Comparison of ENCODE assay signal across 8 cellular contexts in genomic region chr7:83161851-83162401, GRCh38. TPM values are rescaled to one million over a fixed set of nuclear protein-coding genes. Genes with fewer than 3 reads are reported as not detected.
DNase-seq lines count a peak whose midpoint lies in the region; ATAC-seq and TF ChIP-seq lines count a peak whose summit lies in the region.

No MANE protein-coding gene starts in this region.

- no peaks in the 10 kb centered on the region for H3K4me1 Mint-ChIP-seq in activated T-cell treated with anti-CD3 and anti-CD28 coated beads, Interleukin-2, amount 50 U/mL, for 4 hours (ENCODE audit: low read depth)

- H3K27me3 ChIP-seq in NT2/D1 (ENCODE audit: insufficient read depth, insufficient read length) (peaks cover 7% of the 10 kb centered on the region), esophagus (ENCODE audit: control insufficient read depth in 1 of 2, insufficient read depth in 2 of 2, low read length in 2 of 2) (no peaks in the 10 kb centered on the region), prostate gland (replicated peaks; ENCODE audit: insufficient read depth) (no peaks in the 10 kb centered on the region)

- H3K27me3 Mint-ChIP-seq in activated T-cell treated with anti-CD3 and anti-CD28 coated beads, Interleukin-2, amount 50 U/mL, for 4 hours (ENCODE audit: low read depth), result peaks cover 11% of the 10 kb centered on the region

- TF ChIP-seq CTCF in prostate gland (IDR thresholded peaks at IDR 0.05), result no peak

- no peak for DNase-seq in activated T-cell treated with anti-CD3 and anti-CD28 coated beads, Interleukin-2, amount 50 U/mL, for 4 hours
- no peak for DNase-seq in activated T-cell treated with anti-CD3 and anti-CD28 coated beads for 4 hours
- no peak for DNase-seq in NT2/D1 (ENCODE audit: low read depth, low spot score)
- DNase-seq in prostate gland (ENCODE audit: low spot score), result no peak
- DNase-seq in AML-193 (lab: John Stamatoyannopoulos, UW), result no peak
- DNase-seq in activated CD4-positive, alpha-beta T cell treated with anti-CD3 and anti-CD28 coated beads, Interleukin-2, amount 50 U/mL, for 1 hour, result no peak
- DNase-seq in GM19238 (ENCODE audit: insufficient read length, low spot score), result no peak

- peak overlapping the region; percentile 78 to 80 for H3K27ac ChIP-seq in esophagus (ENCODE audit: low read depth in 2 of 2, low read length in 1 of 2)
- peak overlapping the region; percentile 87 to 92 for H3K27ac ChIP-seq in prostate gland

- no peak for TF ChIP-seq POLR2A in prostate gland (IDR thresholded peaks at IDR 0.05)

- peak overlapping the region; percentile 7 for H3K4me3 Mint-ChIP-seq in activated T-cell treated with anti-CD3 and anti-CD28 coated beads, Interleukin-2, amount 50 U/mL, for 4 hours

- H3K9me3 ChIP-seq in NT2/D1 (ENCODE audit: insufficient read depth, low read length) (no peaks in the 10 kb centered on the region), esophagus (ENCODE audit: control insufficient read depth in 2 of 2, insufficient read depth in 1 of 2, low read depth in 1 of 2, low read length in 1 of 2) (no peaks in the 10 kb centered on the region), prostate gland (no peaks in the 10 kb centered on the region)

- H3K9ac ChIP-seq in NT2/D1 (ENCODE audit: insufficient read length, low read depth), result peak overlapping the region; percentile 72

- H3K36me3 ChIP-seq in NT2/D1 (ENCODE audit: insufficient read depth, insufficient read length, low read length), result no peaks in the 10 kb centered on the region
- no peaks in the 10 kb centered on the region for H3K36me3 ChIP-seq in esophagus (ENCODE audit: control insufficient read depth in 2 of 2, insufficient read depth in 2 of 2, low read length in 1 of 2)
- H3K36me3 ChIP-seq in prostate gland, result no peaks in the 10 kb centered on the region

- WGBS in esophagus, 2 donors, result 3% methylated on average over 17 of the region's 17 CpGs
- under 1% methylated on average over 17 of the region's 17 CpGs for WGBS in prostate gland

- H3K4me1 ChIP-seq in NT2/D1 (ENCODE audit: insufficient read depth, insufficient read length) (no peaks in the 10 kb centered on the region), esophagus (ENCODE audit: control insufficient read depth in 2 of 2, insufficient read depth in 2 of 2, low read length in 1 of 2) (no peaks in the 10 kb centered on the region), prostate gland (replicated peaks) (no peaks in the 10 kb centered on the region)

- ATAC-seq in activated T-cell treated with anti-CD3 and anti-CD28 coated beads, Interleukin-2, amount 50 U/mL, for 4 hours, result peak in 1 of 2 donors; percentile 29

- H3K4me3 ChIP-seq in NT2/D1 (ENCODE audit: insufficient read length, low read depth), result peak overlapping the region; percentile 64
- H3K4me3 ChIP-seq in esophagus (ENCODE audit: low read depth in 1 of 2, low read length in 2 of 2), result peak overlapping the region; percentile 68 to 79
- peak overlapping the region; percentile 64 to 79 for H3K4me3 ChIP-seq in prostate gland

- no peaks in the 10 kb centered on the region for H3K36me3 Mint-ChIP-seq in activated T-cell treated with anti-CD3 and anti-CD28 coated beads, Interleukin-2, amount 50 U/mL, for 4 hours (ENCODE audit: insufficient read depth)

- intact Hi-C loops in prostate gland (cut with DNase I), result no loop called here

- no peaks in the 10 kb centered on the region for H3K9me3 Mint-ChIP-seq in activated T-cell treated with anti-CD3 and anti-CD28 coated beads, Interleukin-2, amount 50 U/mL, for 4 hours

RNA-seq across cellular contexts. Expression of gene PCLO, which starts 0.8 kb away (rescaled TPM):
- under 1 TPM in 1 of 3 donors, not detected in 2; 0.10 TPM for total RNA-seq in activated T-cell treated with anti-CD3 and anti-CD28 coated beads, Interleukin-2, amount 50 U/mL, for 4 hours
- 1 to 10 TPM; 1.5 to 1.6 TPM for polyA plus RNA-seq in esophagus
- total RNA-seq in prostate gland, result 10 to 100 TPM; 14.5 to 25.2 TPM

Comparison
In these comparisons a context has a peak if more than half of its experiments do, and no peak if none do; other contexts are left out.
1. RNA of gene PCLO, which starts 0.8 kb away (total RNA-seq): 14.5 to 25.2 TPM in prostate gland; 0.10 TPM in activated T-cell treated with anti-CD3 and anti-CD28 coated beads, Interleukin-2, amount 50 U/mL, for 4 hours; every median in the first group is over 10 times any median in the second.
2. Peak in every context shown above with its lines, with median percentiles within 50 percentile points of each other: H3K4me3 ChIP-seq.